14 cellular contexts compared by ENCODE assay signal in genomic region chr6:141848029-141848890, GRCh38.
DNase-seq lines count a peak whose midpoint lies in the region; ATAC-seq, FAIRE-seq and TF ChIP-seq lines count a peak whose summit lies in the region.
"Had no signal": no experiment of that assay in that cellular context is flagged by ENCODE, and none has a peak within 500 bp of the region (broad histone marks: within the 10 kb centered on the region; RNA-seq: fewer than 3 reads in every experiment).

No MANE protein-coding gene starts in this region.

- DNase-seq in activated naive CD4-positive, alpha-beta T cell treated with Interleukin-2 at 50 U/mL for 16 hours, result peak; percentile 2
- no peak for DNase-seq in activated naive CD4-positive, alpha-beta T cell (lab: John Stamatoyannopoulos, UW)
- DNase-seq in SW480 (ENCODE audit: low spot score) (peak; percentile 71), D341Med (ENCODE audit: low spot score) (no peak), GM13977 (ENCODE audit: low spot score) (no peak), GM12892 (ENCODE audit: insufficient read length) (no peak)
- DNase-seq in central memory CD8-positive, alpha-beta T cell (ENCODE audit: low spot score in 2 of 2), result peak in 1 of 2 donors; percentile 19
- DNase-seq: activated CD8-positive, alpha-beta memory T cell treated with anti-CD3 and anti-CD28 coated beads, Interleukin-2, amount 50 U/mL, for 48 hours; erythroblast; H7; mesenchymal stem cell; NCI-H510A; ovary had no signal

- peaks cover 33% of the 10 kb centered on the region for H3K4me1 Mint-ChIP-seq in central memory CD8-positive, alpha-beta T cell
- H3K4me1 Mint-ChIP-seq in stimulated activated naive CD8-positive, alpha-beta T cell treated with anti-CD3 and anti-CD28 coated beads, Interleukin-15, Interleukin-2, amounts not matched to agents 100 ng/mL and 50 ng/mL, for 24 hours (ENCODE audit: low read depth), result peaks cover 38% of the 10 kb centered on the region

- in situ Hi-C loops in GM13977 (cut with MboI; ENCODE audit: low pct_unique_long_range_greater_than_20kb, low sequenced_read_pairs, unreplicated experiment), result no loop called here

- H3K27ac Mint-ChIP-seq in central memory CD8-positive, alpha-beta T cell (ENCODE audit: low read depth), result peak overlapping the region; percentile 84
- peak overlapping the region; percentile 17 for H3K27ac Mint-ChIP-seq in stimulated activated naive CD8-positive, alpha-beta T cell treated with anti-CD3 and anti-CD28 coated beads, Interleukin-15, Interleukin-2, amounts not matched to agents 100 ng/mL and 50 ng/mL, for 24 hours

- H3K9me3 Mint-ChIP-seq in central memory CD8-positive, alpha-beta T cell, result no peaks in the 10 kb centered on the region
- H3K9me3 Mint-ChIP-seq in stimulated activated naive CD8-positive, alpha-beta T cell treated with anti-CD3 and anti-CD28 coated beads, Interleukin-15, Interleukin-2, amounts not matched to agents 100 ng/mL and 50 ng/mL, for 24 hours, result peaks cover 4% of the 10 kb centered on the region

- no peak for TF ChIP-seq CTCF in GM13977 (IDR thresholded peaks at IDR 0.05; ENCODE audit: extremely low read depth, insufficient read depth, missing control alignments)

- H3K36me3 Mint-ChIP-seq in central memory CD8-positive, alpha-beta T cell (ENCODE audit: insufficient read depth), result peaks cover 6% of the 10 kb centered on the region
- H3K36me3 Mint-ChIP-seq in stimulated activated naive CD8-positive, alpha-beta T cell treated with anti-CD3 and anti-CD28 coated beads, Interleukin-15, Interleukin-2, amounts not matched to agents 100 ng/mL and 50 ng/mL, for 24 hours (ENCODE audit: low read depth), result no peaks in the 10 kb centered on the region

- no peak for TF ChIP-seq POLR2A in GM12892 (IDR thresholded peaks at IDR 0.05; ENCODE audit: low read depth, low read length)

- no peak for FAIRE-seq in GM12892 (lab: Jason Lieb, UNC)

- ATAC-seq in central memory CD8-positive, alpha-beta T cell (replicated peaks; ENCODE audit: extremely low read depth, poor library complexity, severe bottlenecking), result peak; percentile 94

- no peaks in the 10 kb centered on the region for H3K27me3 Mint-ChIP-seq in central memory CD8-positive, alpha-beta T cell
- H3K27me3 Mint-ChIP-seq in stimulated activated naive CD8-positive, alpha-beta T cell treated with anti-CD3 and anti-CD28 coated beads, Interleukin-15, Interleukin-2, amounts not matched to agents 100 ng/mL and 50 ng/mL, for 24 hours, result no peaks in the 10 kb centered on the region

- peak overlapping the region; percentile 29 for H3K4me3 Mint-ChIP-seq in central memory CD8-positive, alpha-beta T cell
- H3K4me3 Mint-ChIP-seq in stimulated activated naive CD8-positive, alpha-beta T cell treated with anti-CD3 and anti-CD28 coated beads, Interleukin-15, Interleukin-2, amounts not matched to agents 100 ng/mL and 50 ng/mL, for 24 hours, result no peak overlapping the region

Comparison
In these comparisons a context has a peak if more than half of its experiments do, and no peak if none do; other contexts are left out.
1. DNase-seq: peak in activated naive CD4-positive, alpha-beta T cell treated with Interleukin-2 at 50 U/mL for 16 hours (single experiment) and SW480 (single experiment); none in activated naive CD4-positive, alpha-beta T cell (0 of 4), D341Med (single experiment), GM13977 (single experiment) and GM12892 (single experiment).